ENCODE assay signal across 8 cellular contexts in genomic region chr14:101876539-101876938, GRCh38.
DNase-seq lines count a peak whose midpoint lies in the region; ATAC-seq lines count a peak whose summit lies in the region.

No MANE protein-coding gene starts in this region.

- H3K79me2 ChIP-seq in Karpas-422 (ENCODE audit: low read length): peaks cover 88% of the 10 kb centered on the region

- ATAC-seq in GM21515 (IDR thresholded peaks at IDR 0.05; ENCODE audit: unreplicated experiment): peak; percentile 88

- H3K4me1 ChIP-seq in Karpas-422 (ENCODE audit: low read length): peaks cover 62% of the 10 kb centered on the region

- DNase-seq in COLO668 (lab: John Stamatoyannopoulos, UW; ENCODE audit: unreplicated experiment): peak; percentile 36
- DNase-seq in Karpas-422: peak; percentile 96
- peak; percentile 31 to 80 for DNase-seq in activated CD4-positive, alpha-beta T cell treated with anti-CD3 and anti-CD28 coated beads, Interleukin-2, amount 50 U/mL, for 24 hours (ENCODE audit: low read depth in 1 of 2, low spot score in 1 of 2)
- peak; percentile 11 for DNase-seq in fibroblast of gingiva (ENCODE audit: low read depth)
- peak; percentile 47 to 57 (median 56) for DNase-seq in stimulated activated CD4-positive, alpha-beta T cell treated with anti-CD3 and anti-CD28 coated beads, Interleukin-12 subunit alpha, Interleukin-12 subunit beta, amount 100 ng/mL, for 48 hours (ENCODE audit: low read depth in 2 of 3, low spot score in 1 of 3)
- DNase-seq in dedifferentiated amniotic fluid mesenchymal stem cell (ENCODE audit: extremely low spot score): no peak
- no peak for DNase-seq in NCI-H345 (lab: John Stamatoyannopoulos, UW)

- H3K4me2 ChIP-seq in Karpas-422 (ENCODE audit: low read depth, low read length, poor library complexity, severe bottlenecking): peak overlapping the region; percentile 84

- peak overlapping the region; percentile 58 for H3K4me3 ChIP-seq in Karpas-422 (ENCODE audit: low read length)

- H3K9me3 ChIP-seq in Karpas-422 (ENCODE audit: low read length): no peaks in the 10 kb centered on the region

- no peaks in the 10 kb centered on the region for H3K9me2 ChIP-seq in Karpas-422 (replicated peaks; ENCODE audit: insufficient read depth, low read length)

- peaks cover 7% of the 10 kb centered on the region; the same call in 1 of the 2 replicates for H3K36me3 ChIP-seq in Karpas-422 (ENCODE audit: insufficient read depth, low read length)

- no peaks in the 10 kb centered on the region for H4K20me1 ChIP-seq in Karpas-422 (ENCODE audit: insufficient read depth, low read depth, low read length)

- no peaks in the 10 kb centered on the region for H3K27me3 ChIP-seq in Karpas-422 (ENCODE audit: low read length)

- peak overlapping the region; percentile 98 for H3K27ac ChIP-seq in Karpas-422 (ENCODE audit: low read length)

- H3K9ac ChIP-seq in Karpas-422 (ENCODE audit: low read length): peak overlapping the region; percentile 63

- H2AFZ ChIP-seq in Karpas-422 (ENCODE audit: low read length): no peak overlapping the region

Comparison
In these comparisons a context has a peak if more than half of its experiments do, and no peak if none do; other contexts are left out.
1. DNase-seq: peak in COLO668 (single experiment), Karpas-422 (single experiment), activated CD4-positive, alpha-beta T cell treated with anti-CD3 and anti-CD28 coated beads, Interleukin-2, amount 50 U/mL, for 24 hours (2 of 2), fibroblast of gingiva (single experiment) and stimulated activated CD4-positive, alpha-beta T cell treated with anti-CD3 and anti-CD28 coated beads, Interleukin-12 subunit alpha, Interleukin-12 subunit beta, amount 100 ng/mL, for 48 hours (3 of 3); none in dedifferentiated amniotic fluid mesenchymal stem cell (single experiment) and NCI-H345 (single experiment).